Comparison of ENCODE assay signal across 21 cellular contexts in genomic region chr10:31782701-31783100, GRCh38.
"Had no signal": no experiment of that assay in that cellular context is flagged by ENCODE, and none has a peak within 500 bp of the region (broad histone marks: within the 10 kb centered on the region; RNA-seq: fewer than 3 reads in every experiment).

No MANE protein-coding gene starts in this region.

- DNase-seq: activated CD4-positive, alpha-beta T cell treated with anti-CD3 and anti-CD28 coated beads for 1 hour; activated CD4-positive, alpha-beta T cell treated with anti-CD3 and anti-CD28 coated beads, Interleukin-2, amount 50 U/mL, for 1 hour; activated CD8-positive, alpha-beta T cell treated with anti-CD3 and anti-CD28 coated beads, Interleukin-2, amount 10 ng/mL, durations not matched to agents 7 days and 5 days; activated gamma-delta T cell; activated naive CD4-positive, alpha-beta T cell treated with anti-CD3 and anti-CD28 coated beads, Interleukin-2, amount 50 U/mL, for 16 hours; activated naive CD8-positive, alpha-beta T cell treated with anti-CD3 and anti-CD28 coated beads, Interleukin-2, amount 50 U/mL, for 24 hours; effector memory CD4-positive, alpha-beta T cell; glutamatergic neuron; hippocampal formation; kidney glomerular epithelial cell; left ventricle myocardium inferior; nephron progenitor cell; pancreas; psoas muscle; spleen; stimulated activated CD4-positive, alpha-beta T cell treated with anti-CD3 and anti-CD28 coated beads, Interleukin-4, amount 100 ng/mL, for 1 hour; stimulated activated naive CD8-positive, alpha-beta T cell treated with anti-CD3 and anti-CD28 coated beads, Interleukin-15, Interleukin-2, amounts not matched to agents 100 U/mL and 50 U/mL, for 24 hours; T1000; upper lobe of left lung had no signal

- H3K4me3 ChIP-seq: left ventricle myocardium inferior, pancreas, psoas muscle, right atrium auricular region, spleen, upper lobe of left lung had no signal

- H3K9me3 ChIP-seq: left ventricle myocardium inferior, pancreas, psoas muscle, right atrium auricular region, spleen, upper lobe of left lung had no signal

- H3K27me3 ChIP-seq: pancreas, right atrium auricular region, spleen, upper lobe of left lung had no signal

- H3K4me1 ChIP-seq: left ventricle myocardium inferior, pancreas, psoas muscle, right atrium auricular region, spleen had no signal

- ATAC-seq: activated CD8-positive, alpha-beta T cell treated with anti-CD3 and anti-CD28 coated beads, Interleukin-2, amount 10 ng/mL, durations not matched to agents 7 days and 5 days; activated naive CD8-positive, alpha-beta T cell treated with anti-CD3 and anti-CD28 coated beads, Interleukin-2, amount 50 U/mL, for 24 hours; esophagus mucosa; psoas muscle; stimulated activated naive CD8-positive, alpha-beta T cell treated with anti-CD3 and anti-CD28 coated beads, Interleukin-15, Interleukin-2, amounts not matched to agents 100 U/mL and 50 U/mL, for 24 hours had no signal

- H3K27ac ChIP-seq: left ventricle myocardium inferior, pancreas, psoas muscle, right atrium auricular region, spleen, upper lobe of left lung had no signal

- H3K36me3 ChIP-seq: left ventricle myocardium inferior, pancreas, right atrium auricular region, spleen, upper lobe of left lung had no signal
